1 cellular context compared by ENCODE assay signal in genomic region chr3:169002689-169003088, GRCh38.
TF ChIP-seq lines count a peak whose summit lies in the region.

No MANE protein-coding gene starts in this region.

TF ChIP-seq in HEK293, 187 proteins besides CTCF, POLR2A, EP300 and RAD21 (continued from another document):
- TF ChIP-seq TSHZ1 (tag by site-specific recombination; IDR thresholded peaks at IDR 0.05; ENCODE audit: borderline replicate concordance) (no peak), ZNF626 (tag by site-specific recombination; IDR thresholded peaks at IDR 0.05) (no peak), PRDM2 (tag by site-specific recombination; IDR thresholded peaks at IDR 0.05; ENCODE audit: borderline replicate concordance) (no peak)
